15 cellular contexts compared by ENCODE assay signal in genomic region chr5:164336276-164336675, GRCh38.
DNase-seq lines count a peak whose midpoint lies in the region; ATAC-seq, FAIRE-seq and TF ChIP-seq lines count a peak whose summit lies in the region.
"Had no signal": no experiment of that assay in that cellular context is flagged by ENCODE, and none has a peak within 500 bp of the region (broad histone marks: within the 10 kb centered on the region; RNA-seq: fewer than 3 reads in every experiment).

No MANE protein-coding gene starts in this region.

- H4K20me1 ChIP-seq in keratinocyte (ENCODE audit: control insufficient read depth, extremely low read depth, insufficient read depth, low read length): no peaks in the 10 kb centered on the region

- H3K9me3 ChIP-seq in adipocyte (ENCODE audit: control insufficient read depth, low read length) (no peaks in the 10 kb centered on the region), keratinocyte (ENCODE audit: control insufficient read depth, low read depth, low read length) (no peaks in the 10 kb centered on the region), adrenal gland (replicated peaks in 1 of 3) (no peaks in the 10 kb centered on the region)

- intact Hi-C loops in adrenal gland (cut with DNase I): no loop called here

- H3K4me3 ChIP-seq in adipocyte (ENCODE audit: low read length) (peak overlapping the region; percentile 17), keratinocyte (ENCODE audit: control insufficient read depth in 2 of 3, extremely low read depth in 1 of 3, insufficient read depth in 2 of 3, low read depth in 1 of 3, low read length in 3 of 3) (no peak overlapping the region), adrenal gland (no peak overlapping the region)

- TF ChIP-seq CTCF in keratinocyte (optimal IDR thresholded peaks at IDR 0.05 in 1 of 3, IDR thresholded peaks at IDR 0.05 in 1 of 3, conservative IDR thresholded peaks at IDR 0.05 in 1 of 3; ENCODE audit: extremely low read depth in 1 of 3, insufficient read depth in 2 of 3, low read length in 3 of 3): no peak
- TF ChIP-seq CTCF in adrenal gland (IDR thresholded peaks at IDR 0.05): no peak

- H3K27me3 ChIP-seq in adipocyte (replicated peaks; ENCODE audit: control insufficient read depth, insufficient read depth, low read length): no peaks in the 10 kb centered on the region
- no peaks in the 10 kb centered on the region for H3K27me3 ChIP-seq in keratinocyte (ENCODE audit: control insufficient read depth, extremely low read depth, insufficient read depth, low read length)
- H3K27me3 ChIP-seq in adrenal gland: no peaks in the 10 kb centered on the region

- peaks cover 28% of the 10 kb centered on the region for H3K4me1 ChIP-seq in adipocyte (ENCODE audit: control insufficient read depth, insufficient read depth, low read length)
- peaks cover 3% of the 10 kb centered on the region for H3K4me1 ChIP-seq in keratinocyte (ENCODE audit: control insufficient read depth, extremely low read depth, insufficient read depth, low read length)
- H3K4me1 ChIP-seq in adrenal gland (replicated peaks in 1 of 2): no peaks in the 10 kb centered on the region

- peak; percentile 18 for ATAC-seq in HG02588 (IDR thresholded peaks at IDR 0.05; ENCODE audit: unreplicated experiment)
- ATAC-seq: HCT116 had no signal

- 63 to 71% (median 69%) methylated on average over 1 of the region's 1 CpG for WGBS in adrenal gland, 4 donors

- no peak overlapping the region for H3K4me2 ChIP-seq in keratinocyte (ENCODE audit: control insufficient read depth, extremely low read depth, insufficient read depth, low read depth, low read length)
- H3K4me2 ChIP-seq: KMS-11 had no signal

- H3K79me2 ChIP-seq in keratinocyte (ENCODE audit: control insufficient read depth, insufficient read depth, low read length): no peaks in the 10 kb centered on the region

- H3K9ac ChIP-seq in adipocyte (ENCODE audit: low read length): peak overlapping the region; percentile 75
- no peak overlapping the region for H3K9ac ChIP-seq in keratinocyte (ENCODE audit: control insufficient read depth, extremely low read depth, insufficient read depth, low read length)
- H3K9ac ChIP-seq: KMS-11 had no signal

- H3K27ac ChIP-seq in keratinocyte (ENCODE audit: control insufficient read depth, insufficient read depth, low read length) (peak overlapping the region; percentile 19), adrenal gland (no peak overlapping the region)
- H3K27ac ChIP-seq: KMS-11 had no signal

- DNase-seq in adipocyte (ENCODE audit: low read depth) (no peak), keratinocyte (ENCODE audit: low read depth, low spot score) (no peak), adrenal gland (no peak), COLO668 (lab: John Stamatoyannopoulos, UW; ENCODE audit: unreplicated experiment) (no peak), HK-2 (ENCODE audit: unreplicated experiment) (no peak), NCI-H524 treated with DMSO at 0.1 percent for 48 hours (lab: John Stamatoyannopoulos, UW) (no peak)
- DNase-seq: CD8-positive, alpha-beta memory T cell; DMS153; MM.1S; NCI-H1930; NCI-H2171 treated with DMSO at 0.1 percent for 48 hours; SIG-M5 had no signal

- H3K36me3 ChIP-seq in adipocyte (ENCODE audit: control insufficient read depth, insufficient read depth, low read length, severe bottlenecking) (no peaks in the 10 kb centered on the region), keratinocyte (ENCODE audit: control insufficient read depth in 2 of 2, extremely low read depth in 1 of 2, insufficient read depth in 2 of 2, low read length in 2 of 2) (no peaks in the 10 kb centered on the region), adrenal gland (replicated peaks in 1 of 2) (no peaks in the 10 kb centered on the region)

- dilution Hi-C loops in keratinocyte (cut with MboI; ENCODE audit: extremely low pct_ligation_motif_present, low sequenced_read_pairs): no loop called here

- no peak for TF ChIP-seq POLR2A in adrenal gland (IDR thresholded peaks at IDR 0.05)

- FAIRE-seq in keratinocyte (lab: Jason Lieb, UNC): no peak

- H2AFZ ChIP-seq in keratinocyte (ENCODE audit: control insufficient read depth, low read length): no peak overlapping the region

- H3K9me1 ChIP-seq in keratinocyte (ENCODE audit: control insufficient read depth, extremely low read depth, insufficient read depth, low read length): no peaks in the 10 kb centered on the region
